ENCODE assay signal across 23 cellular contexts in the genomic region with DNA sequence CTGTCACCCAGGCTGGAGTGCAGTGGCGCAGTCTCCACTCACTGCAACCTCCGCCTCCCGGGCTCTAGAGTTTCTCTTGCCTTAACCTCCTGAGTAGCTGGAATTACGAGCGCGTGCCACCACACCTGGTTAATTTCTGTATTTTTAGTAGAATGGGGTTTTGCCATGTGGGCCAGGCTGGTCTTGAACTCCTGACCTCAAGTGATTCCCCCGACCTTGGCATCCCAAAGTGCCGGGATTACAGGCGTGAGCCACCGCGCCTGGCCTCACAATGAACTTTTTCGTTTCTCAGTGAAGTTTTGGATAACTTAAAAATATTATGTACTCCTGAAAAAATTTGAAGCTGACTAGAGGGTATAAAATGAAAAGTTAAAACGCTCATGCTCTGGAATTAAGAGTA. TPM values are rescaled to one million over a fixed set of nuclear protein-coding genes. Genes with fewer than 3 reads are reported as not detected.
DNase-seq lines count a peak whose midpoint lies in the region; ATAC-seq and TF ChIP-seq lines count a peak whose summit lies in the region.
"Had no signal": no experiment of that assay in that cellular context is flagged by ENCODE, and none has a peak within 500 bp of the region (broad histone marks: within the 10 kb centered on the region; RNA-seq: fewer than 3 reads in every experiment).

No MANE protein-coding gene starts in this region.

- no peaks in the 10 kb centered on the region for H3K9me2 ChIP-seq in OCI-LY1 (ENCODE audit: low read depth, low read length)

- H3K79me2 ChIP-seq in OCI-LY1 (ENCODE audit: insufficient read depth, low read length): no peaks in the 10 kb centered on the region

- H3K27ac Mint-ChIP-seq in T-helper 17 cell: peak overlapping the region; percentile 24
- H3K27ac Mint-ChIP-seq: CD4-positive, alpha-beta memory T cell had no signal

- H3K4me1 ChIP-seq in OCI-LY1 (ENCODE audit: insufficient read depth, low read length, severe bottlenecking): peaks cover 52% of the 10 kb centered on the region

- H3K4me3 ChIP-seq in OCI-LY1 (ENCODE audit: low read depth, low read length, poor library complexity, severe bottlenecking): no peak overlapping the region
- H3K4me3 ChIP-seq: BLaER1, GM12878 had no signal

- no peaks in the 10 kb centered on the region for H3K27me3 ChIP-seq in OCI-LY1 (ENCODE audit: insufficient read depth, low read length)
- H3K27me3 ChIP-seq: BE2C, BLaER1 had no signal

- no peak for TF ChIP-seq CTCF in OCI-LY1 (IDR thresholded peaks at IDR 0.05; ENCODE audit: low read length)

- H2AFZ ChIP-seq in OCI-LY1 (ENCODE audit: low read length): no peak overlapping the region

- peaks cover 28% of the 10 kb centered on the region; the same call in 1 of the 2 replicates for H3K36me3 ChIP-seq in OCI-LY1 (ENCODE audit: insufficient read depth, low read length)

- H3K4me3 Mint-ChIP-seq in T-helper 17 cell: no peak overlapping the region
- H3K4me3 Mint-ChIP-seq: CD14-positive monocyte; CD4-positive, alpha-beta memory T cell; CD4-positive, CD25-positive, alpha-beta regulatory T cell; CD8-positive, alpha-beta memory T cell had no signal

- H3K4me2 ChIP-seq in OCI-LY1 (ENCODE audit: low read length): no peak overlapping the region

- no peaks in the 10 kb centered on the region for H4K20me1 ChIP-seq in OCI-LY1 (ENCODE audit: insufficient read depth, low read length)

- no peaks in the 10 kb centered on the region for H3F3A ChIP-seq in OCI-LY1 (ENCODE audit: insufficient read depth, low read length)

- no peak for ATAC-seq in T-helper 17 cell
- ATAC-seq in left lobe of liver: no peak
- ATAC-seq: GM12878 had no signal

- DNase-seq in T-helper 17 cell (no peak), left lobe of liver (ENCODE audit: low spot score) (peak; percentile 18), NCI-H2081 (lab: John Stamatoyannopoulos, UW) (no peak)
- DNase-seq in activated CD4-positive, CD25-positive, alpha-beta regulatory T cell treated with anti-CD3 and anti-CD28 coated beads, Interleukin-2, amount 50 U/mL, for 72 hours: no peak
- DNase-seq: 8988T; ACHN; BE2C; C1 segment of cervical spinal cord; CD4-positive, alpha-beta memory T cell; CD4-positive, CD25-positive, alpha-beta regulatory T cell; CD8-positive, alpha-beta memory T cell; COR-L47; DMS 273 treated with DMSO at 0.1 percent for 48 hours; DMS153; DMS53; DMS79; DND-41; EL; GDM1 had no signal

- H3K4me1 Mint-ChIP-seq in T-helper 17 cell: peaks cover 20% of the 10 kb centered on the region

- no peaks in the 10 kb centered on the region for H3K9me3 ChIP-seq in OCI-LY1 (ENCODE audit: low read length)
- H3K9me3 ChIP-seq in T-helper 17 cell (ENCODE audit: control insufficient read depth, low read length, poor library complexity, severe bottlenecking): no peaks in the 10 kb centered on the region
- H3K9me3 ChIP-seq: BE2C, BLaER1 had no signal

- peaks cover 5% of the 10 kb centered on the region for H3K36me3 Mint-ChIP-seq in T-helper 17 cell (ENCODE audit: low read depth)

- no peak overlapping the region for H3K9ac ChIP-seq in OCI-LY1 (ENCODE audit: low read length)
- H3K9ac ChIP-seq: BLaER1 had no signal

- H3K27me3 Mint-ChIP-seq in T-helper 17 cell: no peaks in the 10 kb centered on the region
- H3K27me3 Mint-ChIP-seq: CD4-positive, alpha-beta memory T cell; CD4-positive, CD25-positive, alpha-beta regulatory T cell; CD8-positive, alpha-beta memory T cell had no signal

- H3K27ac ChIP-seq in OCI-LY1 (ENCODE audit: low read depth, low read length, poor library complexity, severe bottlenecking): peak overlapping the region; percentile 13
- H3K27ac ChIP-seq: BLaER1 had no signal

RNA-seq across cellular contexts. Expression of a gene that starts 59.5 kb away (rescaled TPM):
- total RNA-seq in T-helper 17 cell (10 to 100 TPM; 14.6 to 18.3 TPM), left lobe of liver (13.6 TPM)
